19 cellular contexts compared by ENCODE assay signal in the genomic region with DNA sequence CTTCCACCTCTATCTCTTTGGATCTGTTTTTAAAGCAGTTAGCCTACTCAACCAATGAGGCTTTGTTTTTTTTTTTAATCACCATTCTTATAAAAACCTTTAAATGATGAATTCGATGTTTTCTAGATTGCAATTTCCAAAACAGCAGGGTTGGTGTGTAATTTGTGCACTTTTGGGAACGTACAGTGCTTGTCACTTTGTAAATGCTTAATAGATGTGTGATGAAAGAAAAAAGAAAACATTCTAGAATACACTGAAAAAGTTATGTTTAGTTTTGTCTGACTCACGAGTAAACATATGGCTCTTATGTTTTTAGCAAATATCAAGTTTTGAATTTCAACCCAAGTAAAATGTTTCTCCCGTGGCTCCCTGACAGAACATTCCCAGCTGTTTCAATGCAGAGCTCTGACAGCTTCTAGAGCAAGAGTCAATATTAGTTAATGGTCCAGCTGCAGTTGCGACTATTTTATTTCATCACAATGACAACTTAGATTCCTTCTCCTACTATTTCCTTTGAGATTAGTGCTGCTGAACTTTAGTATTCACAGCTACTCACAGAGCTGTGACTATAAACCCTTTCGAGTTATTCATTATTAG.
DNase-seq lines count a peak whose midpoint lies in the region; ATAC-seq and TF ChIP-seq lines count a peak whose summit lies in the region.
"Had no signal": no experiment of that assay in that cellular context is flagged by ENCODE, and none has a peak within 500 bp of the region (broad histone marks: within the 10 kb centered on the region; RNA-seq: fewer than 3 reads in every experiment).

No MANE protein-coding gene starts in this region.

- 58% methylated on average over 6 of the region's 6 CpGs for WGBS in right cardiac atrium

- H3K36me3 Mint-ChIP-seq in CD4-positive, alpha-beta T cell (ENCODE audit: low read depth), result no peaks in the 10 kb centered on the region
- peaks cover 6% of the 10 kb centered on the region for H3K36me3 Mint-ChIP-seq in natural killer cell treated with Interleukin-12 subunit alpha and Interleukin-12 subunit beta and Interleukin-15 and Interleukin-18, amount 100 ng/mL, for 72 hours
- H3K36me3 Mint-ChIP-seq: CD8-positive, alpha-beta memory T cell had no signal

- H3K27ac Mint-ChIP-seq in CD4-positive, alpha-beta T cell, result no peak overlapping the region
- H3K27ac Mint-ChIP-seq in natural killer cell treated with Interleukin-12 subunit alpha and Interleukin-12 subunit beta and Interleukin-15 and Interleukin-18, amount 100 ng/mL, for 72 hours, result no peak overlapping the region
- H3K27ac Mint-ChIP-seq: activated CD8-positive, alpha-beta T cell treated with anti-CD3 and anti-CD28 coated beads for 36 hours; CD8-positive, alpha-beta memory T cell had no signal

- no peaks in the 10 kb centered on the region for H3K4me1 Mint-ChIP-seq in CD4-positive, alpha-beta T cell (ENCODE audit: low read depth)
- H3K4me1 Mint-ChIP-seq in natural killer cell treated with Interleukin-12 subunit alpha and Interleukin-12 subunit beta and Interleukin-15 and Interleukin-18, amount 100 ng/mL, for 72 hours (ENCODE audit: low read depth in 2 of 2), result no peaks in the 10 kb centered on the region
- H3K4me1 Mint-ChIP-seq: CD8-positive, alpha-beta memory T cell had no signal

- CTCF ChIA-PET in CD4-positive, alpha-beta T cell (lab: Charles Lee), result no interaction called here

- H3K27ac ChIP-seq in left ventricle myocardium inferior (replicated peaks) (peak overlapping the region; percentile 16), right cardiac atrium (ENCODE audit: low read length) (no peak overlapping the region)
- H3K27ac ChIP-seq in CD4-positive, alpha-beta T cell (ENCODE audit: low read depth, low read length), result no peak overlapping the region
- H3K27ac ChIP-seq: VCaP had no signal

- H3K27me3 Mint-ChIP-seq in CD4-positive, alpha-beta T cell, result no peaks in the 10 kb centered on the region
- no peaks in the 10 kb centered on the region for H3K27me3 Mint-ChIP-seq in natural killer cell treated with Interleukin-12 subunit alpha and Interleukin-12 subunit beta and Interleukin-15 and Interleukin-18, amount 100 ng/mL, for 72 hours
- H3K27me3 Mint-ChIP-seq: activated CD8-positive, alpha-beta T cell treated with anti-CD3 and anti-CD28 coated beads for 36 hours; CD8-positive, alpha-beta memory T cell had no signal

- H3K4me1 ChIP-seq in left ventricle myocardium inferior, result no peaks in the 10 kb centered on the region
- H3K4me1 ChIP-seq in right cardiac atrium (ENCODE audit: control insufficient read depth, insufficient read depth, low read length), result no peaks in the 10 kb centered on the region
- no peaks in the 10 kb centered on the region for H3K4me1 ChIP-seq in mucosa of descending colon (ENCODE audit: low read depth)
- H3K4me1 ChIP-seq: heart right ventricle had no signal

- POLR2A ChIA-PET in CD4-positive, alpha-beta T cell (lab: Charles Lee), result no interaction called here

- TF ChIP-seq CTCF in left ventricle myocardium inferior (IDR thresholded peaks at IDR 0.05; ENCODE audit: borderline replicate concordance), result no peak
- TF ChIP-seq CTCF in mucosa of descending colon (IDR thresholded peaks at IDR 0.05), result no peak
- TF ChIP-seq CTCF in CD4-positive, alpha-beta T cell (IDR thresholded peaks at IDR 0.05), result no peak

- no peaks in the 10 kb centered on the region for H3K27me3 ChIP-seq in left ventricle myocardium inferior (ENCODE audit: low read depth)
- H3K27me3 ChIP-seq in right cardiac atrium (ENCODE audit: control insufficient read depth, insufficient read depth), result no peaks in the 10 kb centered on the region
- H3K27me3 ChIP-seq in CD4-positive, alpha-beta T cell (ENCODE audit: control insufficient read depth, insufficient read depth, low read length), result no peaks in the 10 kb centered on the region
- H3K27me3 ChIP-seq: heart right ventricle had no signal

- H3K9me3 ChIP-seq in left ventricle myocardium inferior (replicated peaks) (peaks cover 23% of the 10 kb centered on the region), right cardiac atrium (ENCODE audit: control insufficient read depth, low read length) (no peaks in the 10 kb centered on the region), mucosa of descending colon (no peaks in the 10 kb centered on the region)
- H3K9me3 ChIP-seq in CD4-positive, alpha-beta T cell (ENCODE audit: control insufficient read depth, low read length), result no peaks in the 10 kb centered on the region

- ATAC-seq in right cardiac atrium, result no peak
- peak; percentile 19 for ATAC-seq in mucosa of descending colon
- ATAC-seq in CD4-positive, alpha-beta T cell (ENCODE audit: poor library complexity), result no peak
- no peak for ATAC-seq in natural killer cell treated with Interleukin-12 subunit alpha and Interleukin-12 subunit beta and Interleukin-15 and Interleukin-18, amount 100 ng/mL, for 72 hours
- no peak for ATAC-seq in HG03432 (IDR thresholded peaks at IDR 0.05; ENCODE audit: unreplicated experiment)
- no peak for ATAC-seq in GM19351 (IDR thresholded peaks at IDR 0.05; ENCODE audit: unreplicated experiment)
- ATAC-seq: activated CD8-positive, alpha-beta T cell treated with anti-CD3 and anti-CD28 coated beads for 36 hours; K562 had no signal

- intact Hi-C loops in left ventricle myocardium inferior (cut with micrococcal nuclease), result no loop called here
- intact Hi-C loops in right cardiac atrium (cut with DNase I), result no loop called here
- intact Hi-C loops in mucosa of descending colon (cut with DNase I, micrococcal nuclease), result no loop called here
- intact Hi-C loops in CD4-positive, alpha-beta T cell (cut with DNase I, micrococcal nuclease), result no loop called here

- H3K4me3 ChIP-seq in left ventricle myocardium inferior, result no peak overlapping the region
- H3K4me3 ChIP-seq in right cardiac atrium (ENCODE audit: low read length), result no peak overlapping the region
- H3K4me3 ChIP-seq in mucosa of descending colon, result no peak overlapping the region
- H3K4me3 ChIP-seq: heart right ventricle, K562 had no signal

- no peaks in the 10 kb centered on the region for H3K36me3 ChIP-seq in left ventricle myocardium inferior
- no peaks in the 10 kb centered on the region for H3K36me3 ChIP-seq in mucosa of descending colon (ENCODE audit: low read depth)
- H3K36me3 ChIP-seq: heart right ventricle had no signal

- H3K4me3 Mint-ChIP-seq in CD4-positive, alpha-beta T cell, result no peak overlapping the region
- no peak overlapping the region for H3K4me3 Mint-ChIP-seq in natural killer cell treated with Interleukin-12 subunit alpha and Interleukin-12 subunit beta and Interleukin-15 and Interleukin-18, amount 100 ng/mL, for 72 hours
- H3K4me3 Mint-ChIP-seq: activated CD8-positive, alpha-beta T cell treated with anti-CD3 and anti-CD28 coated beads for 36 hours; CD8-positive, alpha-beta memory T cell had no signal

- DNase-seq in left ventricle myocardium inferior, result no peak
- no peak for DNase-seq in right cardiac atrium
- DNase-seq in dedifferentiated amniotic fluid mesenchymal stem cell (ENCODE audit: extremely low spot score), result peak; percentile 55
- DNase-seq in mucosa of descending colon, result peak in 1 of 3 donors; percentile 14
- no peak for DNase-seq in CD4-positive, alpha-beta T cell
- DNase-seq in natural killer cell treated with Interleukin-12 subunit alpha and Interleukin-12 subunit beta and Interleukin-15 and Interleukin-18, amount 100 ng/mL, for 72 hours (ENCODE audit: low spot score), result no peak
- DNase-seq: activated CD8-positive, alpha-beta T cell treated with anti-CD3 and anti-CD28 coated beads for 36 hours; CD8-positive, alpha-beta memory T cell; heart right ventricle; midbrain; NCI-H1105; NCI-H2171 treated with DMSO at 0.1 percent for 48 hours; stimulated activated CD4-positive, alpha-beta T cell treated with anti-CD3 and anti-CD28 coated beads, Interleukin-12 subunit alpha, Interleukin-12 subunit beta, amount 100 ng/mL, for 4 hours; stimulated activated naive CD4-positive, alpha-beta T cell treated with Interleukin-2 at 50 U/mL for 16 hours; T-helper 1 cell had no signal

- H3K9me3 Mint-ChIP-seq in CD4-positive, alpha-beta T cell, result peaks cover 9% of the 10 kb centered on the region
- H3K9me3 Mint-ChIP-seq in natural killer cell treated with Interleukin-12 subunit alpha and Interleukin-12 subunit beta and Interleukin-15 and Interleukin-18, amount 100 ng/mL, for 72 hours, result peaks cover 6% of the 10 kb centered on the region
